1 cellular context compared by ENCODE assay signal in genomic region chrY:6910372-6911271, GRCh38.
TF ChIP-seq lines count a peak whose summit lies in the region.

TBL1Y (plus strand) TSS chrY:6910697; CDS start chrY:7025085, 114,388 bp downstream.

TF ChIP-seq in GM23338, 12 proteins besides CTCF, POLR2A, EP300 and RAD21 (continued from another document):
- TF ChIP-seq, protein P1, sequence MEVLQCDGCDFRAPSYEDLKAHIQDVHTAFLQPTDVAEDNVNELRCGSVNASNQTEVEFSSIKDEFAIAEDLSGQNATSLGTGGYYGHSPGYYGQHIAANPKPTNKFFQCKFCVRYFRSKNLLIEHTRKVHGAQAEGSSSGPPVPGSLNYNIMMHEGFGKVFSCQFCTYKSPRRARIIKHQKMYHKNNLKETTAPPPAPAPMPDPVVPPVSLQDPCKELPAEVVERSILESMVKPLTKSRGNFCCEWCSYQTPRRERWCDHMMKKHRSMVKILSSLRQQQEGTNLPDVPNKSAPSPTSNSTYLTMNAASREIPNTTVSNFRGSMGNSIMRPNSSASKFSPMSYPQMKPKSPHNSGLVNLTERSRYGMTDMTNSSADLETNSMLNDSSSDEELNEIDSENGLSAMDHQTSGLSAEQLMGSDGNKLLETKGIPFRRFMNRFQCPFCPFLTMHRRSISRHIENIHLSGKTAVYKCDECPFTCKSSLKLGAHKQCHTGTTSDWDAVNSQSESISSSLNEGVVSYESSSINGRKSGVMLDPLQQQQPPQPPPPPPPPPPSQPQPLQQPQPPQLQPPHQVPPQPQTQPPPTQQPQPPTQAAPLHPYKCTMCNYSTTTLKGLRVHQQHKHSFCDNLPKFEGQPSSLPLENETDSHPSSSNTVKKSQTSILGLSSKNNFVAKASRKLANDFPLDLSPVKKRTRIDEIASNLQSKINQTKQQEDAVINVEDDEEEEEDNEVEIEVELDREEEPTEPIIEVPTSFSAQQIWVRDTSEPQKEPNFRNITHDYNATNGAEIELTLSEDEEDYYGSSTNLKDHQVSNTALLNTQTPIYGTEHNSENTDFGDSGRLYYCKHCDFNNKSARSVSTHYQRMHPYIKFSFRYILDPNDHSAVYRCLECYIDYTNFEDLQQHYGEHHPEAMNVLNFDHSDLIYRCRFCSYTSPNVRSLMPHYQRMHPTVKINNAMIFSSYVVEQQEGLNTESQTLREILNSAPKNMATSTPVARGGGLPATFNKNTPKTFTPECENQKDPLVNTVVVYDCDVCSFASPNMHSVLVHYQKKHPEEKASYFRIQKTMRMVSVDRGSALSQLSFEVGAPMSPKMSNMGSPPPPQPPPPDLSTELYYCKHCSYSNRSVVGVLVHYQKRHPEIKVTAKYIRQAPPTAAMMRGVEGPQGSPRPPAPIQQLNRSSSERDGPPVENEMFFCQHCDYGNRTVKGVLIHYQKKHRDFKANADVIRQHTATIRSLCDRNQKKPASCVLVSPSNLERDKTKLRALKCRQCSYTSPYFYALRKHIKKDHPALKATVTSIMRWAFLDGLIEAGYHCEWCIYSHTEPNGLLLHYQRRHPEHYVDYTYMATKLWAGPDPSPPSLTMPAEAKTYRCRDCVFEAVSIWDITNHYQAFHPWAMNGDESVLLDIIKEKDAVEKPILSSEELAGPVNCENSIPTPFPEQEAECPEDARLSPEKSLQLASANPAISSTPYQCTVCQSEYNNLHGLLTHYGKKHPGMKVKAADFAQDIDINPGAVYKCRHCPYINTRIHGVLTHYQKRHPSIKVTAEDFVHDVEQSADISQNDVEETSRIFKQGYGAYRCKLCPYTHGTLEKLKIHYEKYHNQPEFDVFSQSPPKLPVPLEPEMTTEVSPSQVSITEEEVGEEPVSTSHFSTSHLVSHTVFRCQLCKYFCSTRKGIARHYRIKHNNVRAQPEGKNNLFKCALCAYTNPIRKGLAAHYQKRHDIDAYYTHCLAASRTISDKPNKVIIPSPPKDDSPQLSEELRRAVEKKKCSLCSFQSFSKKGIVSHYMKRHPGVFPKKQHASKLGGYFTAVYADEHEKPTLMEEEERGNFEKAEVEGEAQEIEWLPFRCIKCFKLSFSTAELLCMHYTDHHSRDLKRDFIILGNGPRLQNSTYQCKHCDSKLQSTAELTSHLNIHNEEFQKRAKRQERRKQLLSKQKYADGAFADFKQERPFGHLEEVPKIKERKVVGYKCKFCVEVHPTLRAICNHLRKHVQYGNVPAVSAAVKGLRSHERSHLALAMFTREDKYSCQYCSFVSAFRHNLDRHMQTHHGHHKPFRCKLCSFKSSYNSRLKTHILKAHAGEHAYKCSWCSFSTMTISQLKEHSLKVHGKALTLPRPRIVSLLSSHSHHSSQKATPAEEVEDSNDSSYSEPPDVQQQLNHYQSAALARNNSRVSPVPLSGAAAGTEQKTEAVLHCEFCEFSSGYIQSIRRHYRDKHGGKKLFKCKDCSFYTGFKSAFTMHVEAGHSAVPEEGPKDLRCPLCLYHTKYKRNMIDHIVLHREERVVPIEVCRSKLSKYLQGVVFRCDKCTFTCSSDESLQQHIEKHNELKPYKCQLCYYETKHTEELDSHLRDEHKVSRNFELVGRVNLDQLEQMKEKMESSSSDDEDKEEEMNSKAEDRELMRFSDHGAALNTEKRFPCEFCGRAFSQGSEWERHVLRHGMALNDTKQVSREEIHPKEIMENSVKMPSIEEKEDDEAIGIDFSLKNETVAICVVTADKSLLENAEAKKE (CRISPR knock-in tag; IDR thresholded peaks at IDR 0.05) = no peak
- TF ChIP-seq POLR2AphosphoS5 (IDR thresholded peaks at IDR 0.05; ENCODE audit: low read depth) (no peak), JUNB (IDR thresholded peaks at IDR 0.05; ENCODE audit: unreplicated experiment) (no peak), EZH2 (IDR thresholded peaks at IDR 0.05; ENCODE audit: low read depth, unreplicated experiment) (no peak), CREB1 (CRISPR knock-in tag; IDR thresholded peaks at IDR 0.05; ENCODE audit: low read depth) (no peak), ZNF114 (CRISPR knock-in tag; IDR thresholded peaks at IDR 0.05) (no peak)
